28 cellular contexts compared by ENCODE assay signal in the genomic region with DNA sequence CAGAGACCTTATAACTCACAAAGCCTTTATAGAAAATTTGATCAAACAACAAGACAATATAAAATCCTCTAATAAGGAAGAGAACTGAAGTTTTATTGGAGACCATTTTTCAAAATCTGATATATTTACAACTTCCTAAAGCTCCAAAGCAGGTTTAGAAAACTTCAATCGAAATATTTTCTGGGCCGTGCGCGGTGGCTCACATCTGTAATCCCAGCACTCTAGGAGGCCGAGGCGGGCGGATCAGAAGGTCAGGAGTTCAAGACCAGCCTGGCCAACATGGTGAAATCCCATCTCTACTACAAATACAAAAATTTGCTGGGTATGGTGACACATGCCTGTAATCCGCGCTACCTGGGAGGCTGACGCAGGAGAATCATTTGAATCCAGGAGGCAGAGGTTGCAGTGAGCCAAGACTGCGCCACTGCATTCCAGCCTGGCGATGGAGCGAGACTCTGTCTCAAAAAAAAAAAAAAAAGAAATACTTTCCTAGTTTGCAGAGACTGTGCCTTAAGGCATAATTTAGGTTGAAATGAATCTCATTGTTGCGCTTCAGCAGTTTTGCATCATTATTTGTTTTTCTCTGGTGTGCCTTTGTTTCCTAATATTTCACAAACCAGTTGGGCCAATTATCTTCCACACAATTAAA.
A peak's percentile ranks its signal among the peaks of the same experiment; 100 is the strongest.
DNase-seq lines count a peak whose midpoint lies in the region; ATAC-seq, FAIRE-seq and TF ChIP-seq lines count a peak whose summit lies in the region.
"Had no signal": no experiment of that assay in that cellular context is flagged by ENCODE, and none has a peak within 500 bp of the region (broad histone marks: within the 10 kb centered on the region; RNA-seq: fewer than 3 reads in every experiment).

No MANE protein-coding gene starts in this region.

- H3K36me3 ChIP-seq in mammary epithelial cell (ENCODE audit: insufficient read depth, low read length) = no peaks in the 10 kb centered on the region
- no peaks in the 10 kb centered on the region for H3K36me3 ChIP-seq in PC-9 (ENCODE audit: low read depth)
- no peaks in the 10 kb centered on the region for H3K36me3 ChIP-seq in kidney (ENCODE audit: control insufficient read depth in 1 of 2, insufficient read depth in 2 of 2, low read length in 2 of 2)
- H3K36me3 ChIP-seq: heart right ventricle, suprapubic skin had no signal

- H3K4me2 ChIP-seq in mammary epithelial cell (ENCODE audit: insufficient read depth, low read depth, low read length) = no peak overlapping the region
- H3K4me2 ChIP-seq in PC-9 = peak overlapping the region; percentile 5; the same call in 1 of the 2 replicates
- H3K4me2 ChIP-seq: SK-N-SH had no signal

- peaks cover 22% of the 10 kb centered on the region for H3K27me3 Mint-ChIP-seq in MCF 10A (ENCODE audit: insufficient read depth, unreplicated experiment)

- H3K9ac ChIP-seq in mammary epithelial cell (ENCODE audit: insufficient read depth, low read length) = no peak overlapping the region
- H3K9ac ChIP-seq in kidney (ENCODE audit: low read length in 2 of 2) = no peak overlapping the region
- H3K9ac ChIP-seq: parathyroid adenoma, SK-N-SH had no signal

- H3K79me2 ChIP-seq in mammary epithelial cell (ENCODE audit: insufficient read depth, low read length) (no peaks in the 10 kb centered on the region), PC-9 (ENCODE audit: low read depth) (no peaks in the 10 kb centered on the region)
- H3K79me2 ChIP-seq: parathyroid adenoma had no signal

- H3K27ac ChIP-seq in mammary epithelial cell (ENCODE audit: insufficient read depth, low read depth, low read length) = no peak overlapping the region
- H3K27ac ChIP-seq in PC-9 = peak overlapping the region; percentile 58
- H3K27ac ChIP-seq in kidney (ENCODE audit: low read depth in 2 of 2, low read length in 2 of 2) = no peak overlapping the region
- H3K27ac ChIP-seq: heart right ventricle, parathyroid adenoma, suprapubic skin had no signal

- H2AFZ ChIP-seq in mammary epithelial cell (ENCODE audit: low read depth, low read length) = no peak overlapping the region
- no peak overlapping the region for H2AFZ ChIP-seq in PC-9
- H2AFZ ChIP-seq: parathyroid adenoma had no signal

- no peak overlapping the region for H3K4me3 ChIP-seq in mammary epithelial cell (replicated peaks in 1 of 3; ENCODE audit: insufficient read depth in 1 of 3, low read depth in 2 of 3, low read length in 3 of 3)
- no peak overlapping the region for H3K4me3 ChIP-seq in PC-9
- H3K4me3 ChIP-seq in kidney (ENCODE audit: low read length in 2 of 2) = no peak overlapping the region
- H3K4me3 ChIP-seq: heart right ventricle, suprapubic skin had no signal

- H3K9me3 Mint-ChIP-seq in MCF 10A (ENCODE audit: unreplicated experiment) = no peaks in the 10 kb centered on the region
- H3K9me3 Mint-ChIP-seq: CD14-positive monocyte; H9; IgD-negative memory B cell; immature natural killer cell; naive thymus-derived CD4-positive, alpha-beta T cell had no signal

- CTCF ChIA-PET in MCF 10A (lab: Yijun Ruan, JAX) (interaction anchor here (0.6 to 6.0 kb wide), 3 partner anchors 10 to 1044 kb away, joined by 3 to 35 read pairs (median 4); no protein-coding TSS in a partner anchor), mammary epithelial cell (lab: Charles Lee; ENCODE audit: low non-redundant PET) (no interaction called here), PC-9 (lab: Charles Lee) (interaction anchor here (0.7 to 1.2 kb wide), 2 partner anchors 10 to 709 kb away, joined by 4 to 8 read pairs; no protein-coding TSS in a partner anchor)

- no peak for ATAC-seq in HG02763 (IDR thresholded peaks at IDR 0.05; ENCODE audit: unreplicated experiment)
- ATAC-seq: activated CD4-positive, alpha-beta T cell treated with anti-CD3 and anti-CD28 coated beads for 36 hours; heart right ventricle; naive thymus-derived CD4-positive, alpha-beta T cell had no signal

- H4K20me1 ChIP-seq in mammary epithelial cell (ENCODE audit: insufficient read depth, low read length) = no peaks in the 10 kb centered on the region
- H4K20me1 ChIP-seq in PC-9 (ENCODE audit: insufficient read depth) = no peaks in the 10 kb centered on the region

- BruUV-seq in MCF 10A (replicated peaks; lab: Mats Ljungman, UMichigan) (no TSS peak), mammary epithelial cell (replicated peaks; lab: Mats Ljungman, UMichigan) (no TSS peak), PC-9 (replicated peaks; lab: Mats Ljungman, UMichigan) (no TSS peak)

- H3K36me3 Mint-ChIP-seq in MCF 10A (ENCODE audit: insufficient read depth, unreplicated experiment) = no peaks in the 10 kb centered on the region
- H3K36me3 Mint-ChIP-seq: CD14-positive monocyte; immature natural killer cell; naive thymus-derived CD4-positive, alpha-beta T cell had no signal

- H3K4me3 Mint-ChIP-seq in MCF 10A (ENCODE audit: unreplicated experiment) = no peak overlapping the region
- H3K4me3 Mint-ChIP-seq: activated CD4-positive, alpha-beta T cell treated with anti-CD3 and anti-CD28 coated beads for 36 hours; CD14-positive monocyte; H9; IgD-negative memory B cell; immature natural killer cell; naive thymus-derived CD4-positive, alpha-beta T cell had no signal

- DNase-seq in MCF 10A (ENCODE audit: unreplicated experiment) = peak; percentile 31
- DNase-seq in mammary epithelial cell = no peak
- DNase-seq in PC-9 = peak; percentile 76
- DNase-seq in kidney = peak; percentile 72
- no peak for DNase-seq in superior temporal gyrus (ENCODE audit: extremely low spot score)
- DNase-seq in DMS53 treated with DMSO at 0.1 percent for 48 hours (lab: John Stamatoyannopoulos, UW; ENCODE audit: unreplicated experiment) = no peak
- DNase-seq in posterior cingulate gyrus = no peak
- DNase-seq: activated CD4-positive, alpha-beta T cell treated with anti-CD3 and anti-CD28 coated beads for 36 hours; activated effector memory CD4-positive, alpha-beta T cell treated with Interleukin-2 at 50 U/mL for 16 hours; amniotic stem cell; DMS53; effector CD4-positive, alpha-beta T cell; H9; heart right ventricle; immature natural killer cell; naive thymus-derived CD4-positive, alpha-beta T cell; NCI-H2107; SK-N-SH; stimulated activated CD8-positive, alpha-beta memory T cell treated with anti-CD3 and anti-CD28 coated beads, Interleukin-4, amount 100 ng/mL, for 48 hours; T-helper 9 cell had no signal

- WGBS in mammary epithelial cell (ENCODE audit: low coverage, missing lambda C conversion rate) = 84% methylated on average over 14 of the region's 14 CpGs

- in situ Hi-C loops in mammary epithelial cell (cut with MboI; ENCODE audit: low sequenced_read_pairs in 2 of 2) = no loop called here

- peaks cover 12% of the 10 kb centered on the region for H3K4me1 Mint-ChIP-seq in MCF 10A (ENCODE audit: insufficient read depth, unreplicated experiment)
- H3K4me1 Mint-ChIP-seq: activated CD4-positive, alpha-beta T cell treated with anti-CD3 and anti-CD28 coated beads for 36 hours; CD14-positive monocyte; immature natural killer cell; naive thymus-derived CD4-positive, alpha-beta T cell had no signal

- dilution Hi-C loops in mammary epithelial cell (cut with HindIII; ENCODE audit: low sequenced_read_pairs) = no loop called here

- peaks cover 15% of the 10 kb centered on the region; the same call in 1 of the 2 replicates for H3F3A ChIP-seq in PC-9 (ENCODE audit: insufficient read depth, low read depth)

- H3K4me1 ChIP-seq in mammary epithelial cell (ENCODE audit: insufficient read depth, low read length) (no peaks in the 10 kb centered on the region), PC-9 (replicated peaks; ENCODE audit: insufficient read depth) (peaks cover 27% of the 10 kb centered on the region; the same call in 1 of the 2 replicates), kidney (ENCODE audit: control insufficient read depth in 1 of 2, insufficient read depth in 1 of 2, low read depth in 1 of 2, low read length in 2 of 2) (no peaks in the 10 kb centered on the region)
- H3K4me1 ChIP-seq: heart right ventricle, suprapubic skin had no signal

- FAIRE-seq in kidney (lab: Jason Lieb, UNC) = no peak
- FAIRE-seq: A204.1, RCC 7860, small intestine had no signal

- H3K9me2 ChIP-seq in PC-9 (ENCODE audit: insufficient read depth) = no peaks in the 10 kb centered on the region
- H3K9me2 ChIP-seq: SK-N-SH had no signal

- POLR2A ChIA-PET in MCF 10A (lab: Yijun Ruan, JAX) (interaction anchor here (0.6 kb wide), 1 partner anchor 495 kb away, joined by 5 read pairs; no protein-coding TSS in a partner anchor), PC-9 (lab: Charles Lee; ENCODE audit: unreplicated experiment) (interaction anchor here (0.7 kb wide), 2 partner anchors 15 to 419 kb away, joined by 10 to 23 read pairs; no protein-coding TSS in a partner anchor)

- intact Hi-C loops in MCF 10A (cut with micrococcal nuclease) (no loop called here), mammary epithelial cell (cut with micrococcal nuclease) (no loop called here), PC-9 (cut with micrococcal nuclease; ENCODE audit: unreplicated experiment) (no loop called here), kidney (cut with DNase I) (no loop called here), posterior cingulate gyrus (cut with DNase I) (no loop called here)

- H3K9me3 ChIP-seq in mammary epithelial cell (replicated peaks; ENCODE audit: insufficient read depth, low read length) (no peaks in the 10 kb centered on the region), PC-9 (ENCODE audit: insufficient read depth, low read depth) (no peaks in the 10 kb centered on the region), kidney (ENCODE audit: control insufficient read depth in 1 of 2, low read length in 2 of 2) (no peaks in the 10 kb centered on the region)
- H3K9me3 ChIP-seq: heart right ventricle, SK-N-SH, suprapubic skin had no signal

- TF ChIP-seq CTCF in MCF 10A (IDR thresholded peaks at IDR 0.05; ENCODE audit: unreplicated experiment) (no peak), mammary epithelial cell (conservative IDR thresholded peaks at IDR 0.05 in 1 of 2, IDR thresholded peaks at IDR 0.05 in 1 of 2; ENCODE audit: extremely low read depth in 1 of 2, insufficient read depth in 1 of 2, low read depth in 1 of 2, low read length in 2 of 2) (no peak), PC-9 (conservative IDR thresholded peaks at IDR 0.05) (no peak), kidney (IDR thresholded peaks at IDR 0.05; ENCODE audit: borderline replicate concordance, extremely low read depth, insufficient read depth) (no peak)

- H3K27me3 ChIP-seq in mammary epithelial cell (ENCODE audit: insufficient read depth, low read length) (peaks cover 10% of the 10 kb centered on the region), PC-9 (ENCODE audit: insufficient read depth, low read depth) (peaks cover 2% of the 10 kb centered on the region; the same call in 1 of the 2 replicates)
- H3K27me3 ChIP-seq: suprapubic skin had no signal

- no peak overlapping the region for H3K27ac Mint-ChIP-seq in MCF 10A (ENCODE audit: low read depth, unreplicated experiment)
- H3K27ac Mint-ChIP-seq: activated CD4-positive, alpha-beta T cell treated with anti-CD3 and anti-CD28 coated beads for 36 hours; IgD-negative memory B cell; immature natural killer cell; naive thymus-derived CD4-positive, alpha-beta T cell had no signal

Comparison
In these comparisons a context has a peak if more than half of its experiments do, and no peak if none do; other contexts are left out.
1. DNase-seq: peak in MCF 10A (single experiment), PC-9 (2 of 2) and kidney (single experiment); none in mammary epithelial cell (single experiment), superior temporal gyrus (single experiment), DMS53 treated with DMSO at 0.1 percent for 48 hours (single experiment) and posterior cingulate gyrus (0 of 10).